4 cellular contexts compared by ENCODE assay signal in genomic region chr10:81884856-81885255, GRCh38. TPM values are rescaled to one million over a fixed set of nuclear protein-coding genes. Genes with fewer than 3 reads are reported as not detected.
"Had no signal": no experiment of that assay in that cellular context is flagged by ENCODE, and none has a peak within 500 bp of the region (broad histone marks: within the 10 kb centered on the region; RNA-seq: fewer than 3 reads in every experiment).

No MANE protein-coding gene starts in this region.

- DNase-seq: GDM1, GF-D8 had no signal

- ATAC-seq: GM12878 had no signal

RNA-seq across cellular contexts. Expression of gene NRG3, which starts 9.9 kb away (rescaled TPM):
- total RNA-seq: G401 had no signal
